ENCODE assay signal across 1 cellular context in genomic region chr19:10230904-10231623, GRCh38.
TF ChIP-seq lines count a peak whose summit lies in the region.

A gene with protein sequence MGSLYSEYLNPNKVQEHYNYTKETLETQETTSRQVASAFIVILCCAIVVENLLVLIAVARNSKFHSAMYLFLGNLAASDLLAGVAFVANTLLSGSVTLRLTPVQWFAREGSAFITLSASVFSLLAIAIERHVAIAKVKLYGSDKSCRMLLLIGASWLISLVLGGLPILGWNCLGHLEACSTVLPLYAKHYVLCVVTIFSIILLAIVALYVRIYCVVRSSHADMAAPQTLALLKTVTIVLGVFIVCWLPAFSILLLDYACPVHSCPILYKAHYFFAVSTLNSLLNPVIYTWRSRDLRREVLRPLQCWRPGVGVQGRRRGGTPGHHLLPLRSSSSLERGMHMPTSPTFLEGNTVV (minus strand): TSS chr19:10231331. CDS start chr19:10224905, 6,426 bp downstream.

TF ChIP-seq in K562, 482 proteins besides CTCF, POLR2A, EP300 and RAD21 (continued from another document and continues in another):
- TF ChIP-seq, protein P1, sequence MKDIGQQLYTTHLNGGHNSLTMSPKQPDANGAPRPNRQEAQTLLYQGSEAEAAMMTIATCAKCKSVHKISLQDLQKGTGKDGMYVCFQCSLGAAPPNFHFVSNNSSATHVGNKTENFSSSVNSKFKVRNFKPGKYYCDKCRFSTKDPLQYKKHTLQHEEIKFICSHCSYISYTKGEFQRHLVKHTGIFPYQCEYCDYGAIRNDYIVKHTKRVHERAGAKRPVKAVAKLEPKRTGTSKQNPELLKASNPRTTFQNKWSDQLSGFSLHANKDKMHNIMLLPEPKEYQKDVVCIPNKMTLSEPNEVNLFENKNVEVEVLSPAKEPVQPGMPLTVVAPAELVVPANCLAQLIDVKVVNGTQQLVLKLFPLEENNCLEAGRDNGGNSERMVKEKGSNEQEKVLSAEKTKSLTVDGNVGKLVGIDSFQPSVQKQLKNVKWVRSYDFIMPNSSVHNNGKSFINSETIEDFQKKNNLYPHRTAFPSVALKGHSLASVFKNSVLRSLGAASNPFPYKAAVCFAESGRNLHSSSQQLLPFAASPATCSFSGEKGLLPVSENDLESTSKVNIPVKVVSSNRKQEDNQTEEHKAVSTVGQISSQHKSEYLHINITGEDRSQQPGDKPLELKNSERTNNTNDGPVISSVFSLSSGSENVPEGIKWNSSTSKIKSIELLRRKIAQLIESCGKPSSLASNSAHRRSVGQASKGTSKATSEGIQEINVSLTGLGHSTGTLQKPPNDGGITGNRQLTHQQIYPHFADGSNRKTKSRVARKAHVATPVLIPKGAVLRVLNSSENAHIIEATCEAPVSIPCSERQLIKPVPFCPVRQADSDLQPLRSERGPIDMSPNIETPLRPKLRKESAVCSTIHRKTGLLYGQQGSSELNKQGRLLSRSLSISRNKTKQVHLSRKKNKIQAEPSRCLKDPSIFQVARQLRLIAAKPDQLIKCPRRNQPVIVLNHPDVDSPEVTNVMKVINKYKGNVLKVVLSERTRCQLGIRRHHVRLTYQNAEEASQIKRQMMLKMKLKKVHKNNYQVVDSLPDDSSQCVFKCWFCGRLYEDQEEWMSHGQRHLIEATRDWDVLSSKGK (CRISPR knock-in tag; IDR thresholded peaks at IDR 0.05), result no peak
- TF ChIP-seq NFXL1 (CRISPR knock-in tag; IDR thresholded peaks at IDR 0.05), result no peak; the same call in 1 of the 2 replicates
- TF ChIP-seq SFPQ (IDR thresholded peaks at IDR 0.05; ENCODE audit: low read depth, low read length), result no peak
- TF ChIP-seq, protein P2, sequence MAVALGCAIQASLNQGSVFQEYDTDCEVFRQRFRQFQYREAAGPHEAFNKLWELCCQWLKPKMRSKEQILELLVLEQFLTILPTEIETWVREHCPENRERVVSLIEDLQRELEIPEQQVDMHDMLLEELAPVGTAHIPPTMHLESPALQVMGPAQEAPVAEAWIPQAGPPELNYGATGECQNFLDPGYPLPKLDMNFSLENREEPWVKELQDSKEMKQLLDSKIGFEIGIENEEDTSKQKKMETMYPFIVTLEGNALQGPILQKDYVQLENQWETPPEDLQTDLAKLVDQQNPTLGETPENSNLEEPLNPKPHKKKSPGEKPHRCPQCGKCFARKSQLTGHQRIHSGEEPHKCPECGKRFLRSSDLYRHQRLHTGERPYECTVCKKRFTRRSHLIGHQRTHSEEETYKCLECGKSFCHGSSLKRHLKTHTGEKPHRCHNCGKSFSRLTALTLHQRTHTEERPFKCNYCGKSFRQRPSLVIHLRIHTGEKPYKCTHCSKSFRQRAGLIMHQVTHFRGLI (CRISPR knock-in tag; IDR thresholded peaks at IDR 0.05), result no peak
- no peak for TF ChIP-seq ZFP91 (CRISPR knock-in tag; IDR thresholded peaks at IDR 0.05)
- TF ChIP-seq, protein P3, sequence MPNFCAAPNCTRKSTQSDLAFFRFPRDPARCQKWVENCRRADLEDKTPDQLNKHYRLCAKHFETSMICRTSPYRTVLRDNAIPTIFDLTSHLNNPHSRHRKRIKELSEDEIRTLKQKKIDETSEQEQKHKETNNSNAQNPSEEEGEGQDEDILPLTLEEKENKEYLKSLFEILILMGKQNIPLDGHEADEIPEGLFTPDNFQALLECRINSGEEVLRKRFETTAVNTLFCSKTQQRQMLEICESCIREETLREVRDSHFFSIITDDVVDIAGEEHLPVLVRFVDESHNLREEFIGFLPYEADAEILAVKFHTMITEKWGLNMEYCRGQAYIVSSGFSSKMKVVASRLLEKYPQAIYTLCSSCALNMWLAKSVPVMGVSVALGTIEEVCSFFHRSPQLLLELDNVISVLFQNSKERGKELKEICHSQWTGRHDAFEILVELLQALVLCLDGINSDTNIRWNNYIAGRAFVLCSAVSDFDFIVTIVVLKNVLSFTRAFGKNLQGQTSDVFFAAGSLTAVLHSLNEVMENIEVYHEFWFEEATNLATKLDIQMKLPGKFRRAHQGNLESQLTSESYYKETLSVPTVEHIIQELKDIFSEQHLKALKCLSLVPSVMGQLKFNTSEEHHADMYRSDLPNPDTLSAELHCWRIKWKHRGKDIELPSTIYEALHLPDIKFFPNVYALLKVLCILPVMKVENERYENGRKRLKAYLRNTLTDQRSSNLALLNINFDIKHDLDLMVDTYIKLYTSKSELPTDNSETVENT (CRISPR knock-in tag; IDR thresholded peaks at IDR 0.05), result peak; percentile 51; the same call in 1 of the 2 replicates
- TF ChIP-seq POLR3G (IDR thresholded peaks at IDR 0.05; ENCODE audit: extremely low read depth, insufficient read length, insufficient replicate concordance), result no peak
- TF ChIP-seq MAFF (IDR thresholded peaks at IDR 0.05; ENCODE audit: low read length), result no peak
- TF ChIP-seq, protein P4, sequence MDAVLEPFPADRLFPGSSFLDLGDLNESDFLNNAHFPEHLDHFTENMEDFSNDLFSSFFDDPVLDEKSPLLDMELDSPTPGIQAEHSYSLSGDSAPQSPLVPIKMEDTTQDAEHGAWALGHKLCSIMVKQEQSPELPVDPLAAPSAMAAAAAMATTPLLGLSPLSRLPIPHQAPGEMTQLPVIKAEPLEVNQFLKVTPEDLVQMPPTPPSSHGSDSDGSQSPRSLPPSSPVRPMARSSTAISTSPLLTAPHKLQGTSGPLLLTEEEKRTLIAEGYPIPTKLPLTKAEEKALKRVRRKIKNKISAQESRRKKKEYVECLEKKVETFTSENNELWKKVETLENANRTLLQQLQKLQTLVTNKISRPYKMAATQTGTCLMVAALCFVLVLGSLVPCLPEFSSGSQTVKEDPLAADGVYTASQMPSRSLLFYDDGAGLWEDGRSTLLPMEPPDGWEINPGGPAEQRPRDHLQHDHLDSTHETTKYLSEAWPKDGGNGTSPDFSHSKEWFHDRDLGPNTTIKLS (IDR thresholded peaks at IDR 0.05; ENCODE audit: borderline replicate concordance, low read depth), result no peak
- TF ChIP-seq SP2 (IDR thresholded peaks at IDR 0.05; ENCODE audit: extremely low read depth, low read depth, low read length, poor library complexity, severe bottlenecking), result no peak
- TF ChIP-seq HMGXB4 (CRISPR knock-in tag; IDR thresholded peaks at IDR 0.05), result peak; percentile 56; the same call in 1 of the 2 replicates
- no peak for TF ChIP-seq TSC22D4 (tag; IDR thresholded peaks at IDR 0.05)
- no peak for TF ChIP-seq STAG1 (CRISPR knock-in tag; IDR thresholded peaks at IDR 0.05; ENCODE audit: borderline replicate concordance)
- no peak for TF ChIP-seq HLTF (IDR thresholded peaks at IDR 0.05)
- TF ChIP-seq NCOA6 (IDR thresholded peaks at IDR 0.05), result no peak
- TF ChIP-seq NR3C1 (CRISPR knock-in tag; IDR thresholded peaks at IDR 0.05), result no peak
- TF ChIP-seq, protein P5, sequence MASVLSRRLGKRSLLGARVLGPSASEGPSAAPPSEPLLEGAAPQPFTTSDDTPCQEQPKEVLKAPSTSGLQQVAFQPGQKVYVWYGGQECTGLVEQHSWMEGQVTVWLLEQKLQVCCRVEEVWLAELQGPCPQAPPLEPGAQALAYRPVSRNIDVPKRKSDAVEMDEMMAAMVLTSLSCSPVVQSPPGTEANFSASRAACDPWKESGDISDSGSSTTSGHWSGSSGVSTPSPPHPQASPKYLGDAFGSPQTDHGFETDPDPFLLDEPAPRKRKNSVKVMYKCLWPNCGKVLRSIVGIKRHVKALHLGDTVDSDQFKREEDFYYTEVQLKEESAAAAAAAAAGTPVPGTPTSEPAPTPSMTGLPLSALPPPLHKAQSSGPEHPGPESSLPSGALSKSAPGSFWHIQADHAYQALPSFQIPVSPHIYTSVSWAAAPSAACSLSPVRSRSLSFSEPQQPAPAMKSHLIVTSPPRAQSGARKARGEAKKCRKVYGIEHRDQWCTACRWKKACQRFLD (CRISPR knock-in tag; IDR thresholded peaks at IDR 0.05), result 0 out of 2 replicates have a peak, but pooled peaks have one; percentile 73
- TF ChIP-seq MCM7 (IDR thresholded peaks at IDR 0.05), result no peak
- peak; percentile 49 for TF ChIP-seq CTBP1 (IDR thresholded peaks at IDR 0.05; ENCODE audit: borderline replicate concordance)
- TF ChIP-seq MTA2 (IDR thresholded peaks at IDR 0.05; ENCODE audit: low read depth), result no peak
- TF ChIP-seq NCOA1 (IDR thresholded peaks at IDR 0.05; ENCODE audit: low read depth), result no peak
- no peak for TF ChIP-seq NR2F6 (CRISPR knock-in tag; IDR thresholded peaks at IDR 0.05)
- TF ChIP-seq TCFL5 (CRISPR knock-in tag; conservative IDR thresholded peaks at IDR 0.05), result no peak
- no peak for TF ChIP-seq GATA2 (CRISPR knock-in tag; IDR thresholded peaks at IDR 0.05)
- no peak for TF ChIP-seq GTF3C2 (IDR thresholded peaks at IDR 0.05; ENCODE audit: borderline replicate concordance, extremely low read depth, insufficient read length)
- TF ChIP-seq NR2C2 (CRISPR knock-in tag; IDR thresholded peaks at IDR 0.05), result no peak
- no peak for TF ChIP-seq NR2C2 (tag; IDR thresholded peaks at IDR 0.05)
- peak in 1 of 2 experiments; percentile 11; a peak in 1 of 4 replicates for TF ChIP-seq TEAD1 (CRISPR knock-in tag; IDR thresholded peaks at IDR 0.05)
- 0 out of 2 replicates have a peak, but pooled peaks have one; percentile 64 for TF ChIP-seq ERF (CRISPR knock-in tag; IDR thresholded peaks at IDR 0.05)
- no peak for TF ChIP-seq RBM15 (IDR thresholded peaks at IDR 0.05; ENCODE audit: insufficient read depth, low read length)
- TF ChIP-seq DPF2 (IDR thresholded peaks at IDR 0.05), result no peak
- no peak for TF ChIP-seq ZKSCAN1 (IDR thresholded peaks at IDR 0.05; ENCODE audit: low read depth, low read length)
- TF ChIP-seq ATF1 (CRISPR knock-in tag; IDR thresholded peaks at IDR 0.05), result peak; percentile 73
- TF ChIP-seq ATF1 (tag; IDR thresholded peaks at IDR 0.05), result peak; percentile 95
- TF ChIP-seq FOXM1 (IDR thresholded peaks at IDR 0.05; ENCODE audit: low read depth), result no peak
- TF ChIP-seq FOXM1 (CRISPR knock-in tag; IDR thresholded peaks at IDR 0.05; ENCODE audit: low read depth), result no peak
- no peak for TF ChIP-seq IFI16 (CRISPR knock-in tag; IDR thresholded peaks at IDR 0.05)
- no peak for TF ChIP-seq NR1H2 (CRISPR knock-in tag; IDR thresholded peaks at IDR 0.05)
